Comparison of ENCODE assay signal across 18 cellular contexts in the genomic region with DNA sequence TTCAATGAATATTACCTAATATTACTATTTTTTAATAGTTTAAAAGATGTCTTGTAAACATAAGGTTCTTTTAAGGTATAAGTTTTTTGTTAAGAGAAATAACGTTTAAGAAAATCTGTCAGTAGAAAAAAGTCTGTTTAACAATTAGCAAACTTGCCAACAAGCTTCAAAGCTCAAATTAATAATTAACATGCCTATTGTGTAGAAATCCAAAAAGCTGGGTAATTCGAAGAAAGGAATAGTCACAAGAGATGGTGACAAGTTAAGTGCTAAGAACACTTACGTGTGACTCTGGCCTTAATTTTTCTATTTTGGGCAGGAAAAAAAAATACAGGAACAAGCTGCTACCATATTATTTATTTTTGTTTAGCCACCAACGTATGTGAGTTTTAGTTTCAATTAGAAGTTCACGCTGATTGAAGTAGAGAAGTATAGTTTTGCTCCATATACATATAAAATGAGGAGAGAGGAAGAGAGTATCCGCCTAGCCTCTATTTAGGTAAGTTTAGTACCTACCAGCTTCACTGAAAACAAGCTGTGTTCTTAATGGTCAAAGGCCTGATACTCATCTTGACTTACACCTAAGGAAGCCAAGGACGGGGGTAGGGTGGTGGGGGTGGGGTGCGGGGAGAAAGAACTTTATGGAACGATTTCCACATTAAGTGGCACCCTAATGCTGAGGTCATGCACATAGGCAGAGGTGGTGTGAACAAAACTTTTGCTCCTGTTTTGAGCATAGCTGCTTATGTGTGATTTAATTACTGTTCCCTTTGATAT. TPM values are rescaled to one million over a fixed set of nuclear protein-coding genes. Genes with fewer than 3 reads are reported as not detected.
A peak's percentile ranks its signal among the peaks of the same experiment; 100 is the strongest.
DNase-seq lines count a peak whose midpoint lies in the region; ATAC-seq, FAIRE-seq and TF ChIP-seq lines count a peak whose summit lies in the region.
"Had no signal": no experiment of that assay in that cellular context is flagged by ENCODE, and none has a peak within 500 bp of the region (broad histone marks: within the 10 kb centered on the region; RNA-seq: fewer than 3 reads in every experiment).

No MANE protein-coding gene starts in this region.

- H3K4me1 ChIP-seq in GM23248 (ENCODE audit: insufficient read depth) (peaks cover 39% of the 10 kb centered on the region), astrocyte (ENCODE audit: insufficient read depth, low read length) (peaks cover 14% of the 10 kb centered on the region), sigmoid colon (peaks cover 0 to 45% (median 26%) of the 10 kb centered on the region in 4 donors)
- H3K4me1 ChIP-seq: psoas muscle had no signal

- no peaks in the 10 kb centered on the region for H3K9me3 Mint-ChIP-seq in astrocyte (ENCODE audit: unreplicated experiment)
- H3K9me3 Mint-ChIP-seq: T-helper 1 cell treated with Interleukin-12 subunit alpha and Interleukin-12 subunit beta and Interleukin-4 antibody, amounts not matched to agents 30 μg/mL and 1 μg/mL, for 36 hours had no signal

- H3K9me2 ChIP-seq in GM23248 (ENCODE audit: insufficient read depth): no peaks in the 10 kb centered on the region

- no peaks in the 10 kb centered on the region for H3K27me3 ChIP-seq in GM23248 (replicated peaks; ENCODE audit: insufficient read depth)
- H3K27me3 ChIP-seq in astrocyte (ENCODE audit: insufficient read depth, low read length): no peaks in the 10 kb centered on the region
- no peaks in the 10 kb centered on the region for H3K27me3 ChIP-seq in sigmoid colon
- H3K27me3 ChIP-seq: brain microvascular endothelial cell had no signal

- H3F3A ChIP-seq in GM23248 (ENCODE audit: insufficient read depth): peaks cover 83% of the 10 kb centered on the region

- WGBS in GM23248 (ENCODE audit: low coverage in 1 of 2, low lambda C conversion rate in 2 of 2, missing lambda C conversion rate in 2 of 2), 2 experiments: 58 to 60% methylated on average over 9 of the region's 9 CpGs
- WGBS in sigmoid colon, 2 donors: 33 to 64% methylated on average over 9 of the region's 9 CpGs

- H3K79me2 ChIP-seq in GM23248 (ENCODE audit: insufficient read depth) (peaks cover 44% of the 10 kb centered on the region), astrocyte (ENCODE audit: insufficient read depth, low read length) (peaks cover 24% of the 10 kb centered on the region)

- intact Hi-C loops in sigmoid colon (cut with DNase I): no loop called here

- H3K4me1 Mint-ChIP-seq in astrocyte (ENCODE audit: low read depth, unreplicated experiment): peaks cover 73% of the 10 kb centered on the region

- H3K27me3 Mint-ChIP-seq in astrocyte (ENCODE audit: low read depth, unreplicated experiment): no peaks in the 10 kb centered on the region

- TF ChIP-seq EP300 in sigmoid colon (IDR thresholded peaks at IDR 0.05): no peak

- no peaks in the 10 kb centered on the region for H3K9me3 ChIP-seq in GM23248 (ENCODE audit: low read depth)
- H3K9me3 ChIP-seq in astrocyte (ENCODE audit: insufficient read depth, low read depth, low read length): no peaks in the 10 kb centered on the region
- H3K9me3 ChIP-seq in sigmoid colon: no peaks in the 10 kb centered on the region
- H3K9me3 ChIP-seq: psoas muscle had no signal

- in situ Hi-C loops in GM23248 (cut with MboI): no loop called here

- peak overlapping the region; percentile 36 for H3K4me3 Mint-ChIP-seq in astrocyte (ENCODE audit: unreplicated experiment)
- H3K4me3 Mint-ChIP-seq: T-helper 1 cell treated with Interleukin-12 subunit alpha and Interleukin-12 subunit beta and Interleukin-4 antibody, amounts not matched to agents 30 μg/mL and 1 μg/mL, for 36 hours had no signal

- DNase-seq in GM23248: no peak
- no peak for DNase-seq in astrocyte (ENCODE audit: low read depth)
- peak; percentile 40 for DNase-seq in kidney tubule cell (ENCODE audit: low spot score)
- no peak for DNase-seq in sigmoid colon
- no peak for DNase-seq in NCI-H2171 treated with DMSO at 0.1 percent for 48 hours (lab: John Stamatoyannopoulos, UW)
- DNase-seq: activated gamma-delta T cell treated with Interleukin-2 at 50 U/mL for 16 hours; brain microvascular endothelial cell; effector memory CD4-positive, alpha-beta T cell; NCI-H1048; psoas muscle; stimulated activated CD4-positive, alpha-beta T cell treated with anti-CD3 and anti-CD28 coated beads, Interleukin-4, amount 100 ng/mL, for 24 hours; stimulated activated naive CD4-positive, alpha-beta T cell had no signal

- peak overlapping the region; percentile 71 for H3K27ac ChIP-seq in GM23248
- H3K27ac ChIP-seq in astrocyte (ENCODE audit: low read depth, low read length): peak overlapping the region; percentile 72
- H3K27ac ChIP-seq in sigmoid colon: peak overlapping the region in 3 of 4 donors; percentile 82 to 86 (median 86)
- H3K27ac ChIP-seq: psoas muscle, SK-N-MC had no signal

- ATAC-seq in GM18858 (IDR thresholded peaks at IDR 0.05; ENCODE audit: unreplicated experiment): no peak
- no peak for ATAC-seq in GM18511 (IDR thresholded peaks at IDR 0.05; ENCODE audit: unreplicated experiment)
- ATAC-seq in HG03025 (IDR thresholded peaks at IDR 0.05; ENCODE audit: low FRiP score, unreplicated experiment): no peak
- ATAC-seq: psoas muscle had no signal

- no peaks in the 10 kb centered on the region for H4K20me1 ChIP-seq in GM23248 (ENCODE audit: insufficient read depth)
- H4K20me1 ChIP-seq in astrocyte (ENCODE audit: insufficient read depth, low read length): peaks cover 26% of the 10 kb centered on the region

- H3K36me3 ChIP-seq in GM23248 (ENCODE audit: low read depth): peaks cover 87% of the 10 kb centered on the region
- H3K36me3 ChIP-seq in astrocyte (ENCODE audit: insufficient read depth, low read length): peaks cover 75% of the 10 kb centered on the region
- H3K36me3 ChIP-seq in sigmoid colon: peaks cover 6 to 94% (median 30%) of the 10 kb centered on the region in 4 donors

- no peak overlapping the region for H2AFZ ChIP-seq in GM23248
- H2AFZ ChIP-seq in astrocyte (ENCODE audit: low read depth, low read length): no peak overlapping the region

- H3K4me2 ChIP-seq in GM23248 (ENCODE audit: unreplicated experiment): no peak overlapping the region
- no peak overlapping the region for H3K4me2 ChIP-seq in astrocyte (ENCODE audit: low read length)

- H3K36me3 Mint-ChIP-seq in astrocyte (ENCODE audit: low read depth, unreplicated experiment): peaks cover 26% of the 10 kb centered on the region

- no peak for TF ChIP-seq CTCF in astrocyte (IDR thresholded peaks at IDR 0.05; ENCODE audit: insufficient read depth, low read depth, low read length)
- no peak for TF ChIP-seq CTCF in sigmoid colon (IDR thresholded peaks at IDR 0.05)

- no peak overlapping the region for H3K27ac Mint-ChIP-seq in astrocyte (ENCODE audit: unreplicated experiment)
- H3K27ac Mint-ChIP-seq: T-helper 1 cell treated with Interleukin-12 subunit alpha and Interleukin-12 subunit beta and Interleukin-4 antibody, amounts not matched to agents 30 μg/mL and 1 μg/mL, for 36 hours had no signal

- no peak overlapping the region for H3K9ac ChIP-seq in GM23248
- no peak overlapping the region for H3K9ac ChIP-seq in astrocyte (ENCODE audit: low read length)

- H3K4me3 ChIP-seq in GM23248: no peak overlapping the region
- H3K4me3 ChIP-seq in astrocyte (ENCODE audit: insufficient read depth, low read depth, low read length): no peak overlapping the region
- no peak overlapping the region for H3K4me3 ChIP-seq in sigmoid colon
- H3K4me3 ChIP-seq: psoas muscle, SK-N-MC, skin epidermis had no signal

- FAIRE-seq in astrocyte (lab: Jason Lieb, UNC): no peak

- no peak for TF ChIP-seq POLR2A in sigmoid colon (IDR thresholded peaks at IDR 0.05)

RNA-seq across cellular contexts. Expression of gene AGBL3, which starts 43.4 kb away (rescaled TPM):
- 2.4 TPM in 2 replicates for total RNA-seq in GM23248 (2014; rRNA removed; shearing (Covaris generic))
- 1.4 and 1.5 TPM in 2 replicates for polyA plus RNA-seq in GM23248 (2016; fragmentation: Nextera tagmentation; extraction: Ambion mirVana)
- 0.72 and 0.91 TPM in 2 replicates for total RNA-seq in astrocyte
- total RNA-seq in sigmoid colon: 1 to 10 TPM in 3 of 4 donors, under 1 TPM in 1; 0.95 to 3.1 (median 1.1) TPM
- polyA plus RNA-seq in sigmoid colon: under 1 TPM; 0.23 to 0.93 (median 0.60) TPM
